In the genomic region with DNA sequence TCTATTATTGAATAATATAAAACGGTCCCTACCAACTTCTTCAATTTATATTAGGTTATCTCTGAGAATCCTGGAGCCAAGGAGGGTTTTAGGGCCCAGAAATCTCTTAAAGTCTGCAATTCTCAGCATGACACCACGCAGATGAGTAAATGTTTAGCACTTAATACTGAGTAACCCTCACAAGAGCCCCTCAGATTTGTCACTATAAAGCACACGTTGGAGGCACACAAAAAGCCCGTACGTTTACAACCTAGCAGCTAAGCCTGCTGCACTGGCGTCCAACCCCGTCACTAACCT, we compare ENCODE assay signal across 8 cellular contexts. TPM values are rescaled to one million over a fixed set of nuclear protein-coding genes. Genes with fewer than 3 reads are reported as not detected.
A peak's percentile ranks its signal among the peaks of the same experiment; 100 is the strongest.
DNase-seq lines count a peak whose midpoint lies in the region; ATAC-seq, FAIRE-seq and TF ChIP-seq lines count a peak whose summit lies in the region.

No MANE protein-coding gene starts in this region.

- H3K9me3 ChIP-seq in A549 (no peaks in the 10 kb centered on the region), liver (ENCODE audit: control insufficient read depth in 4 of 4, low read length in 3 of 4) (no peaks in the 10 kb centered on the region)

- H3K27ac ChIP-seq in A549 = peak overlapping the region; percentile 94 to 99
- peak overlapping the region; percentile 92 to 98 for H3K27ac ChIP-seq in liver (ENCODE audit: low read depth in 1 of 2, low read length in 2 of 2)

- no peaks in the 10 kb centered on the region for H3K27me3 ChIP-seq in liver (ENCODE audit: control insufficient read depth in 4 of 4, insufficient read depth in 4 of 4, low read length in 3 of 4)

- no peak for FAIRE-seq in A549 (lab: Jason Lieb, UNC)

- peak overlapping the region; percentile 97 for H3K4me2 ChIP-seq in A549

- peak overlapping the region; percentile 93 to 98 for H3K9ac ChIP-seq in liver (ENCODE audit: low read depth in 1 of 2, low read length in 2 of 2)

- peaks cover 0 to 2% (median 1%) of the 10 kb centered on the region in 4 donors for H3K36me3 ChIP-seq in liver (ENCODE audit: control insufficient read depth in 4 of 4, insufficient read depth in 3 of 4, low read depth in 1 of 4, low read length in 3 of 4)

- peaks cover 47% of the 10 kb centered on the region for H3K4me1 Mint-ChIP-seq in type B pancreatic cell (ENCODE audit: unreplicated experiment)

- ATAC-seq in A549 (peak in 1 of 2 experiments; percentile 49; a peak in 4 of 6 replicates), HG03095 (IDR thresholded peaks at IDR 0.05; ENCODE audit: unreplicated experiment) (peak; percentile 13), GM18498 (IDR thresholded peaks at IDR 0.05; ENCODE audit: unreplicated experiment) (no peak)

- no peak for DNase-seq in A549 (ENCODE audit: low read depth in 1 of 2, low spot score in 1 of 2)
- DNase-seq in astrocyte of the cerebellum (ENCODE audit: low read depth) = no peak
- DNase-seq in type B pancreatic cell (ENCODE audit: extremely low spot score, unreplicated experiment) = no peak
- DNase-seq in central memory CD4-positive, alpha-beta T cell = no peak
- no peak for DNase-seq in HT-29 (ENCODE audit: low spot score)

- TF ChIP-seq CTCF in A549 (IDR thresholded peaks at IDR 0.05) (no peak), astrocyte of the cerebellum (IDR thresholded peaks at IDR 0.05; ENCODE audit: low read depth, low read length, missing control alignments) (no peak), liver (IDR thresholded peaks at IDR 0.05; ENCODE audit: low read depth, low read length, missing input control) (no peak), type B pancreatic cell (conservative IDR thresholded peaks at IDR 0.05) (no peak)

- POLR2A ChIA-PET in A549 (lab: Yijun Ruan, JAX) = interaction anchor here (0.6 to 4.0 kb wide), 8 partner anchors 8 to 290 kb away, joined by 3 to 51 read pairs (median 4); a partner anchor contains a TSS

- H3K4me3 Mint-ChIP-seq in type B pancreatic cell = peak overlapping the region; percentile 98

- H3K9me3 Mint-ChIP-seq in type B pancreatic cell = no peaks in the 10 kb centered on the region

- no peaks in the 10 kb centered on the region for H3K27me3 Mint-ChIP-seq in type B pancreatic cell

- in situ Hi-C loops in astrocyte of the cerebellum (cut with HindIII; ENCODE audit: low sequenced_read_pairs) = no loop called here

- H3K36me3 Mint-ChIP-seq in type B pancreatic cell = peaks cover 12% of the 10 kb centered on the region

- CTCF ChIA-PET in A549 (lab: Yijun Ruan, JAX) = interaction anchor here (0.6 to 1.7 kb wide), 5 partner anchors 19 to 801 kb away, joined by 3 to 5 read pairs (median 4); no protein-coding TSS in a partner anchor

- TF ChIP-seq POLR2A in A549 (IDR thresholded peaks at IDR 0.05; ENCODE audit: low read length) = no peak

- WGBS in A549 (ENCODE audit: missing lambda C conversion rate) = 8% methylated on average over 7 of the region's 7 CpGs
- under 1% methylated on average over 7 of the region's 7 CpGs for WGBS in liver

- H3K27ac Mint-ChIP-seq in type B pancreatic cell = peak overlapping the region; percentile 99

- H3K4me3 ChIP-seq in A549 (peak overlapping the region; percentile 91), astrocyte of the cerebellum (ENCODE audit: low read depth, low read length) (peak overlapping the region; percentile 91), liver (ENCODE audit: low read depth in 1 of 3, low read length in 3 of 3) (peak overlapping the region; percentile 65 to 95 (median 72))

- H3K4me1 ChIP-seq in A549 (peaks cover 31% of the 10 kb centered on the region), liver (ENCODE audit: control insufficient read depth in 4 of 4, insufficient read depth in 4 of 4, low read length in 3 of 4) (peaks cover 8 to 36% (median 22%) of the 10 kb centered on the region in 4 donors)

- no peak for TF ChIP-seq EP300 in A549 (IDR thresholded peaks at IDR 0.05)

- TF ChIP-seq RAD21 in A549 (conservative IDR thresholded peaks at IDR 0.05 in 1 of 2, IDR thresholded peaks at IDR 0.05 in 1 of 2) (no peak), liver (IDR thresholded peaks at IDR 0.05) (no peak)

TF ChIP-seq in A549, 52 proteins besides CTCF, POLR2A, EP300 and RAD21 (continues in another document):
- TF ChIP-seq, protein P1, sequence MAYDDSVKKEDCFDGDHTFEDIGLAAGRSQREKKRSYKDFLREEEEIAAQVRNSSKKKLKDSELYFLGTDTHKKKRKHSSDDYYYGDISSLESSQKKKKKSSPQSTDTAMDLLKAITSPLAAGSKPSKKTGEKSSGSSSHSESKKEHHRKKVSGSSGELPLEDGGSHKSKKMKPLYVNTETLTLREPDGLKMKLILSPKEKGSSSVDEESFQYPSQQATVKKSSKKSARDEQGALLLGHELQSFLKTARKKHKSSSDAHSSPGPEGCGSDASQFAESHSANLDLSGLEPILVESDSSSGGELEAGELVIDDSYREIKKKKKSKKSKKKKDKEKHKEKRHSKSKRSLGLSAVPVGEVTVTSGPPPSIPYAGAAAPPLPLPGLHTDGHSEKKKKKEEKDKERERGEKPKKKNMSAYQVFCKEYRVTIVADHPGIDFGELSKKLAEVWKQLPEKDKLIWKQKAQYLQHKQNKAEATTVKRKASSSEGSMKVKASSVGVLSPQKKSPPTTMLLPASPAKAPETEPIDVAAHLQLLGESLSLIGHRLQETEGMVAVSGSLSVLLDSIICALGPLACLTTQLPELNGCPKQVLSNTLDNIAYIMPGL (CRISPR knock-in tag; IDR thresholded peaks at IDR 0.05; ENCODE audit: borderline replicate concordance) = no peak

TF ChIP-seq in liver, 16 proteins besides CTCF, POLR2A, EP300 and RAD21 (continues in another document):
- TF ChIP-seq FOXA2 (IDR thresholded peaks at IDR 0.05) = no peak
- TF ChIP-seq YY1 (IDR thresholded peaks at IDR 0.05) = no peak
- TF ChIP-seq EGR1 (IDR thresholded peaks at IDR 0.05; ENCODE audit: low read depth in 2 of 2) = no peak
- TF ChIP-seq HNF4G (IDR thresholded peaks at IDR 0.05) = no peak
- TF ChIP-seq FOXA1 (IDR thresholded peaks at IDR 0.05) = no peak
- no peak for TF ChIP-seq JUND (IDR thresholded peaks at IDR 0.05)

RNA-seq across cellular contexts. Expression of a gene that starts 1.2 kb away (rescaled TPM):
- polyA plus RNA-seq in A549 (2011; rRNA removed) (180 and 199 TPM in 2 replicates), A549 (2017; fragmentation: RNase III; extraction: RNeasy Plus Mini Kit Qiagen cat#74134 plus additional on column Dnase treatment) (210 to 244 TPM (median 239 TPM) in 3 replicates), liver (10 to 100 TPM; 25.5 to 52.5 TPM)
- polyA plus RNA-seq in A549 (2012; cell fraction: cytosol; rRNA removed) = 293 and 348 TPM in 2 replicates
- polyA plus RNA-seq in A549 (2012; cell fraction: nucleus; rRNA removed) = 558 and 578 TPM in 2 replicates
- polyA minus RNA-seq in A549 (2011; rRNA and poly(A)+ RNA removed) = 200 and 245 TPM in 2 replicates
- total RNA-seq in liver (10 to 100 TPM; 48.5 to 55.4 TPM), type B pancreatic cell (ENCODE audit: low replicate concordance) (115 and 192 TPM in 2 replicates)
- total RNA-seq in HT-29 (2014; rRNA removed; shearing (Covaris generic)) = 390 and 417 TPM in 2 replicates

RNA-seq across cellular contexts. Expression of a gene that starts 1.2 kb away (rescaled TPM):
- 92.9 and 119 TPM in 2 replicates for polyA plus RNA-seq in A549 (2011; rRNA removed)
- 41.1 and 47.6 TPM in 2 replicates for polyA plus RNA-seq in A549 (2012; cell fraction: cytosol; rRNA removed)
- 84.2 and 93.7 TPM in 2 replicates for polyA plus RNA-seq in A549 (2012; cell fraction: nucleus; rRNA removed)
- polyA plus RNA-seq in A549 (2017; fragmentation: RNase III; extraction: RNeasy Plus Mini Kit Qiagen cat#74134 plus additional on column Dnase treatment) = 49.0 to 50.9 TPM (median 49.9 TPM) in 3 replicates
- 174 and 209 TPM in 2 replicates for polyA minus RNA-seq in A549 (2011; rRNA and poly(A)+ RNA removed)
- 10 to 100 TPM; 19.7 to 20.0 TPM for total RNA-seq in liver
- polyA plus RNA-seq in liver = 10 to 100 TPM in 1 of 2 donors, 1 to 10 TPM in 1; 3.4 to 11.9 TPM
- 122 and 153 TPM in 2 replicates for total RNA-seq in type B pancreatic cell (ENCODE audit: low replicate concordance)
- 54.8 and 55.4 TPM in 2 replicates for total RNA-seq in HT-29 (2014; rRNA removed; shearing (Covaris generic))

RNA-seq across cellular contexts. Expression of a gene that starts 35.7 kb away (rescaled TPM):
- polyA plus RNA-seq in A549 (2011; rRNA removed) (50.5 and 72.0 TPM in 2 replicates), A549 (2017; fragmentation: RNase III; extraction: RNeasy Plus Mini Kit Qiagen cat#74134 plus additional on column Dnase treatment) (39.2 to 44.0 TPM (median 39.5 TPM) in 3 replicates), liver (10 to 100 TPM; 30.1 to 55.2 TPM)
- polyA plus RNA-seq in A549 (2012; cell fraction: cytosol; rRNA removed) = 69.8 and 103 TPM in 2 replicates
- polyA plus RNA-seq in A549 (2012; cell fraction: nucleus; rRNA removed) = 47.8 and 55.9 TPM in 2 replicates
- polyA minus RNA-seq in A549 (2011; rRNA and poly(A)+ RNA removed) = 29.8 and 35.3 TPM in 2 replicates
- total RNA-seq in liver (10 to 100 TPM; 40.3 to 51.9 TPM), type B pancreatic cell (ENCODE audit: low replicate concordance) (26.7 and 29.9 TPM in 2 replicates)
- 132 and 139 TPM in 2 replicates for total RNA-seq in HT-29 (2014; rRNA removed; shearing (Covaris generic))

RNA-seq across cellular contexts. Expression of a gene that starts 35.7 kb away (rescaled TPM):
- polyA plus RNA-seq in A549 (2011; rRNA removed) (201 and 204 TPM in 2 replicates), A549 (2017; fragmentation: RNase III; extraction: RNeasy Plus Mini Kit Qiagen cat#74134 plus additional on column Dnase treatment) (365 to 430 TPM (median 425 TPM) in 3 replicates), liver (100 to 1,000 TPM; 167 to 359 TPM)
- polyA plus RNA-seq in A549 (2012; cell fraction: cytosol; rRNA removed) = 974 and 1,231 TPM in 2 replicates
- polyA plus RNA-seq in A549 (2012; cell fraction: nucleus; rRNA removed) = 655 and 1,009 TPM in 2 replicates
- 20.8 and 23.3 TPM in 2 replicates for polyA minus RNA-seq in A549 (2011; rRNA and poly(A)+ RNA removed)
- total RNA-seq in liver (100 to 1,000 TPM in 1 of 2 donors, 10 to 100 TPM in 1; 68.4 to 127 TPM), type B pancreatic cell (ENCODE audit: low replicate concordance) (131 and 160 TPM in 2 replicates)
- 653 and 669 TPM in 2 replicates for total RNA-seq in HT-29 (2014; rRNA removed; shearing (Covaris generic))

RNA-seq across cellular contexts. Expression of a gene that starts 47.8 kb away (rescaled TPM):
- 5.0 and 7.9 TPM in 2 replicates for polyA plus RNA-seq in A549 (2011; rRNA removed)
- 4.4 TPM in 2 replicates for polyA plus RNA-seq in A549 (2012; cell fraction: cytosol; rRNA removed)
- polyA plus RNA-seq in A549 (2012; cell fraction: nucleus; rRNA removed) = 13.1 and 16.5 TPM in 2 replicates
- 2.6 to 4.6 TPM (median 4.4 TPM) in 3 replicates for polyA plus RNA-seq in A549 (2017; fragmentation: RNase III; extraction: RNeasy Plus Mini Kit Qiagen cat#74134 plus additional on column Dnase treatment)
- 3.2 and 7.2 TPM in 2 replicates for polyA minus RNA-seq in A549 (2011; rRNA and poly(A)+ RNA removed)
- 1 to 10 TPM; 3.3 to 3.5 TPM for total RNA-seq in liver
- polyA plus RNA-seq in liver = 1 to 10 TPM; 2.1 to 4.6 TPM
- total RNA-seq in type B pancreatic cell (ENCODE audit: low replicate concordance) = 1.6 and 2.4 TPM in 2 replicates
- total RNA-seq in HT-29 (2014; rRNA removed; shearing (Covaris generic)) = 18.1 and 27.0 TPM in 2 replicates
